Comparison of ENCODE assay signal across 8 cellular contexts in genomic region chr13:20566917-20567755, GRCh38. TPM values are rescaled to one million over a fixed set of nuclear protein-coding genes. Genes with fewer than 3 reads are reported as not detected.
DNase-seq lines count a peak whose midpoint lies in the region; ATAC-seq and TF ChIP-seq lines count a peak whose summit lies in the region.

TSS of gene IFT88 (plus strand) at chr13:20567157. CDS start at chr13:20574386, 7,229 bp downstream.

- H3K9me1 ChIP-seq in IMR-90 (ENCODE audit: insufficient read depth, low read length) = no peaks in the 10 kb centered on the region

- dilution Hi-C loops in IMR-90 (cut with HindIII; ENCODE audit: low sequenced_read_pairs, unreplicated experiment) = no loop called here

- no peaks in the 10 kb centered on the region for H3K4me1 ChIP-seq in IMR-90 (ENCODE audit: control insufficient read depth, insufficient read depth, low read length)
- H3K4me1 ChIP-seq in mucosa of rectum (ENCODE audit: control insufficient read depth in 2 of 2, insufficient read depth in 2 of 2, low read length in 2 of 2) = peaks cover 5 to 9% of the 10 kb centered on the region in 2 donors

- H3K9ac ChIP-seq in IMR-90 (ENCODE audit: low read depth, low read length) = peak within 1 kb of the TSS; percentile 92
- H3K9ac ChIP-seq in mucosa of rectum (ENCODE audit: low read depth in 1 of 2, low read length in 2 of 2) = peak within 1 kb of the TSS; percentile 84

- H3K4me3 ChIP-seq in IMR-90 (ENCODE audit: insufficient read depth, low read depth, low read length) = peak within 1 kb of the TSS; percentile 96
- H3K4me3 ChIP-seq in mucosa of rectum (ENCODE audit: low read length in 2 of 2) = peak within 1 kb of the TSS; percentile 73 to 90

- no peaks in the 10 kb centered on the region for H4K20me1 ChIP-seq in IMR-90 (ENCODE audit: insufficient read depth, low read length)

- H2AK9ac ChIP-seq in IMR-90 (replicated peaks; ENCODE audit: low read depth, low read length, poor library complexity) = peak within 1 kb of the TSS; percentile 84

- peak; percentile 84 for TF ChIP-seq POLR2A in IMR-90 (IDR thresholded peaks at IDR 0.05; ENCODE audit: low read depth, low read length)
- peak; percentile 81 for TF ChIP-seq POLR2A in erythroblast (IDR thresholded peaks at IDR 0.05; ENCODE audit: low read length)

- H3K14ac ChIP-seq in IMR-90 (replicated peaks; ENCODE audit: low read depth, low read length) = peak within 1 kb of the TSS; percentile 84

- intact Hi-C loops in IMR-90 (cut with micrococcal nuclease) = loop anchor here (1.0 kb wide), 1 partner anchor 41 kb away; no protein-coding TSS in a partner anchor

- H3K9me3 ChIP-seq in IMR-90 (ENCODE audit: control insufficient read depth, insufficient read depth, low read length) (peaks cover 8% of the 10 kb centered on the region), mucosa of rectum (ENCODE audit: control insufficient read depth in 2 of 2, low read length in 2 of 2) (peaks cover 0 to 3% of the 10 kb centered on the region in 2 donors)

- WGBS in IMR-90 (ENCODE audit: extremely low coverage in 2 of 2, insufficient read length in 1 of 2), 2 experiments = 0% methylated on average over 27 of the region's 72 CpGs; no CpG with 5 or more reads in 1 of the 2 experiments

- peak within 1 kb of the TSS; percentile 94 for H3K4me2 ChIP-seq in IMR-90 (ENCODE audit: low read depth, low read length)

- H2AFZ ChIP-seq in IMR-90 (replicated peaks; ENCODE audit: low read length, poor library complexity) = peak within 1 kb of the TSS; percentile 97

- H3K27me3 ChIP-seq in IMR-90 (ENCODE audit: control insufficient read depth, insufficient read depth, low read length) = no peaks in the 10 kb centered on the region
- H3K27me3 ChIP-seq in mucosa of rectum (ENCODE audit: control insufficient read depth in 2 of 2, insufficient read depth in 2 of 2, low read length in 2 of 2) = no peaks in the 10 kb centered on the region

- ATAC-seq in GM21529 (IDR thresholded peaks at IDR 0.05; ENCODE audit: unreplicated experiment) (peak; percentile 84), IMR-90 (ENCODE audit: low read depth) (peak; percentile 94)

- DNase-seq in DMS153 (lab: John Stamatoyannopoulos, UW) (peak; percentile 73), IMR-90 (peak; percentile 85), OCI-M1 (lab: John Stamatoyannopoulos, UW) (peak; percentile 86), erythroblast (lab: John Stamatoyannopoulos, UW) (peak; percentile 91 to 92)
- DNase-seq in activated T-cell treated with anti-CD3 and anti-CD28 coated beads, Interleukin-2, amount 50 U/mL, for 1 hour = peak; percentile 86
- DNase-seq in stimulated activated CD8-positive, alpha-beta memory T cell treated with anti-CD3 and anti-CD28 coated beads, Interleukin-4, amount 100 ng/mL, for 24 hours (ENCODE audit: low read depth) = peak; percentile 75

- peak within 1 kb of the TSS; percentile 91 for H4K5ac ChIP-seq in IMR-90 (ENCODE audit: low read depth, low read length)

- no peaks in the 10 kb centered on the region for H3K36me3 ChIP-seq in IMR-90 (ENCODE audit: control insufficient read depth, insufficient read depth, low read length)
- no peaks in the 10 kb centered on the region for H3K36me3 ChIP-seq in mucosa of rectum (ENCODE audit: control insufficient read depth in 2 of 2, insufficient read depth in 2 of 2, low read length in 2 of 2)

- peak within 1 kb of the TSS; percentile 74; the same call in 2 of the 3 replicates for H2BK15ac ChIP-seq in IMR-90 (ENCODE audit: low read depth, low read length)

- TF ChIP-seq CTCF in IMR-90 (conservative IDR thresholded peaks at IDR 0.05; ENCODE audit: low read depth, low read length) = no peak

- no peak; the same call in 1 of the 2 replicates for TF ChIP-seq RAD21 in IMR-90 (IDR thresholded peaks at IDR 0.05; ENCODE audit: low read length)

- peak within 1 kb of the TSS; percentile 94 for H3K23ac ChIP-seq in IMR-90 (ENCODE audit: low read depth, low read length)

- peak within 1 kb of the TSS; percentile 98 for H3K27ac ChIP-seq in IMR-90 (ENCODE audit: insufficient read depth, low read length)
- H3K27ac ChIP-seq in mucosa of rectum (ENCODE audit: low read depth in 2 of 2, low read length in 2 of 2) = peak within 1 kb of the TSS; percentile 92 to 96

- peak within 1 kb of the TSS; percentile 74 to 86 for H4K8ac ChIP-seq in IMR-90 (ENCODE audit: low read depth in 2 of 2, low read length in 2 of 2)

- H2BK20ac ChIP-seq in IMR-90 (ENCODE audit: low read depth, low read length) = peak within 1 kb of the TSS; percentile 65; the same call in 1 of the 2 replicates

- peak within 1 kb of the TSS; percentile 93 for H3K18ac ChIP-seq in IMR-90 (ENCODE audit: low read depth, low read length)

- H4K91ac ChIP-seq in IMR-90 (ENCODE audit: insufficient read depth, low read depth, low read length) = peak within 1 kb of the TSS; percentile 91

- peak within 1 kb of the TSS; percentile 57; the same call in 1 of the 2 replicates for H2AK5ac ChIP-seq in IMR-90 (ENCODE audit: low read depth, low read length)

- peak within 1 kb of the TSS; percentile 93 for H3K4ac ChIP-seq in IMR-90 (ENCODE audit: low read depth, low read length)

- peak within 1 kb of the TSS; percentile 87 for H2BK120ac ChIP-seq in IMR-90 (ENCODE audit: low read depth, low read length)

- POLR2A ChIA-PET in IMR-90 (lab: Charles Lee; ENCODE audit: unreplicated experiment) = interaction anchor here (0.6 to 1.0 kb wide), 3 partner anchors 14 to 625 kb away, joined by 3 to 4 read pairs (median 4); no protein-coding TSS in a partner anchor

- peaks cover 8 to 21% of the 10 kb centered on the region in 2 experiments; a peak in 3 of 4 replicates for H3K79me1 ChIP-seq in IMR-90 (ENCODE audit: low read depth in 1 of 2, low read length in 2 of 2)

- in situ Hi-C loops in IMR-90 (cut with MboI; ENCODE audit: low sequenced_read_pairs) = no loop called here

- H2BK5ac ChIP-seq in IMR-90 (ENCODE audit: low read depth, low read length, poor library complexity, severe bottlenecking) = peak within 1 kb of the TSS; percentile 97

- TSS peak; percentile 73 for BruUV-seq in IMR-90 (replicated peaks; lab: Mats Ljungman, UMichigan)

- CTCF ChIA-PET in IMR-90 (lab: Yijun Ruan, JAX) = interaction anchor here (0.6 kb wide), 1 partner anchor 757 kb away, joined by 6 read pairs; no protein-coding TSS in a partner anchor

- H3K56ac ChIP-seq in IMR-90 (ENCODE audit: extremely low read depth, insufficient read depth, low read length) = peak within 1 kb of the TSS; percentile 93

TF ChIP-seq in IMR-90, 13 proteins besides CTCF, POLR2A, EP300 and RAD21:
- no peak for TF ChIP-seq USF2 (IDR thresholded peaks at IDR 0.05; ENCODE audit: low read depth, low read length)
- TF ChIP-seq NFE2L2 (IDR thresholded peaks at IDR 0.05; ENCODE audit: low read depth, low read length) = no peak
- no peak for TF ChIP-seq FOS (IDR thresholded peaks at IDR 0.05; ENCODE audit: low read depth, low read length)
- no peak for TF ChIP-seq ELK1 (IDR thresholded peaks at IDR 0.05; ENCODE audit: borderline replicate concordance, low read depth, low read length)
- no peak for TF ChIP-seq CHD1 (IDR thresholded peaks at IDR 0.05; ENCODE audit: low read depth, low read length)
- 0 out of 2 replicates have a peak, but pooled peaks have one; percentile 1 for TF ChIP-seq BHLHE40 (IDR thresholded peaks at IDR 0.05; ENCODE audit: low read depth, low read length)
- peak; percentile 75 for TF ChIP-seq MXI1 (IDR thresholded peaks at IDR 0.05; ENCODE audit: borderline replicate concordance, low read depth, low read length)
- TF ChIP-seq CEBPB (IDR thresholded peaks at IDR 0.05; ENCODE audit: low read depth, low read length) = no peak
- peak; percentile 82; the same call in 1 of the 2 replicates for TF ChIP-seq MAZ (IDR thresholded peaks at IDR 0.05; ENCODE audit: borderline replicate concordance, low read depth, low read length)
- 0 out of 2 replicates have a peak, but pooled peaks have one; percentile 9 for TF ChIP-seq SMC3 (IDR thresholded peaks at IDR 0.05; ENCODE audit: low read depth, low read length)

RNA-seq across cellular contexts. Expression of gene IFT88, which starts in this region (rescaled TPM):
- total RNA-seq in IMR-90 (2012; rRNA removed) = 8.6 and 13.3 TPM in 2 replicates
- 4.5 and 5.5 TPM in 2 replicates for polyA plus RNA-seq in IMR-90 (2012; rRNA removed)
- polyA plus RNA-seq in IMR-90 (2012; cell fraction: cytosol; rRNA removed) = 0.81 and 0.89 TPM in 2 replicates
- 1.5 and 11.0 TPM in 2 replicates for polyA plus RNA-seq in IMR-90 (2012; cell fraction: nucleus; rRNA removed; ENCODE audit: low replicate concordance)

Comparison
In these comparisons a context has a peak if more than half of its experiments do, and no peak if none do; other contexts are left out.
1. Peak in every context shown above with its lines: DNase-seq, ATAC-seq, H3K4me3 ChIP-seq and H3K27ac ChIP-seq.